In the genomic region with DNA sequence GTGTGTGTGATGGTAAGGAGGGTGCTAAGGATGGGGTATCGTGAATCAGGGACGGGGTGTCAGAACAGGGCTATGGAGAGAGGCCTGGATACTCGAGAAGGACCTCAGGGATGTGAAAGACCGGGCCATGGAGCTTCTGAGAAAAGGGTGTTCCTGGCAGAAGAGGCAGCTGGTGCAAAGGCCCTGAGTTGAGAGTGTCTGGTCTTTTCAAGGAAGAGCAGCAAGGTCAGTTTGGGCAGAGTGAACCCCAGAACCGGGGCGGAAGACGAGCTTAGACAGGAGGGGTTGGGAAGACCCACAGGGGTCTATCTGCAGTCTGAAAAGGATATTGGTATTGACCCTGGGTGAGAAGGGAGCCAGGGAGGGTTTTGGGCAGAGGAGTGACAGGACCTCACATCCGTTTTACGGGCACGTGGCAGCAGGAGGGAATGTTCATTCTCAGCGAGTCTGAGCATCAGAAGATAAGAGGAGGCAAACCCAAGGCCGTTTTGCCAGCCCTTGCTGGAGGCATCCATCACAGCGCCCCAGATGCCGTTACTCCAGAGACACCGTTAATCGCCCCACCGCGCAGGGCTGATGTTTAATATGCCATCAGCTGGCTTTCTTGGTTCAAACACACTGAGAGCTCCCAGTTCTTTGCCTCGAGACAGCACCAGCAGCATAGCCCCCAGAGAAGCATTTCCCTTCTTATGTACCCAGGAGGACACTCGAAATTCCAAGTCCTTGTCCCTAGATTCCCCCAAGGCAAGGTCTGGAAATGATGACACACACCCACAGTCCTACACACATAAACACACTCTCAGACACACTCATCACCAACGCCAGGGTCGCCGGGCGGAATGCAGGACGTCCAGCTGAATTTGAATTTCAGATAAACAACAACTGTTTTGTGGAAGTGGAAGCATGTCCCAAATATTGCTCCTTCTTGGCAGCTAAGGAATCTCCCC, we compare ENCODE assay signal across 10 cellular contexts. TPM values are rescaled to one million over a fixed set of nuclear protein-coding genes. Genes with fewer than 3 reads are reported as not detected.
A peak's percentile ranks its signal among the peaks of the same experiment; 100 is the strongest.
DNase-seq lines count a peak whose midpoint lies in the region; ATAC-seq, FAIRE-seq and TF ChIP-seq lines count a peak whose summit lies in the region.
"Had no signal": no experiment of that assay in that cellular context is flagged by ENCODE, and none has a peak within 500 bp of the region (broad histone marks: within the 10 kb centered on the region; RNA-seq: fewer than 3 reads in every experiment).

No MANE protein-coding gene starts in this region.

- DNase-seq in Calu3 = no peak
- DNase-seq in RCC 7860 (ENCODE audit: low spot score) = peak; percentile 11
- DNase-seq in fibroblast of peridontal ligament (ENCODE audit: extremely low read depth) = peak; percentile 15
- no peak for DNase-seq in osteocyte (ENCODE audit: extremely low spot score, unreplicated experiment)
- DNase-seq in dedifferentiated amniotic fluid mesenchymal stem cell (ENCODE audit: extremely low spot score) = no peak
- no peak for DNase-seq in small intestine
- DNase-seq in NOMO-1 (lab: John Stamatoyannopoulos, UW; ENCODE audit: unreplicated experiment in 2 of 2) = no peak
- DNase-seq: foreskin melanocyte, T-helper 1 cell had no signal

- H3K4me1 Mint-ChIP-seq in Calu3 (ENCODE audit: low read depth, unreplicated experiment) (peaks cover 64% of the 10 kb centered on the region), osteocyte (ENCODE audit: unreplicated experiment) (peaks cover 72% of the 10 kb centered on the region)

- H3K27me3 ChIP-seq in small intestine (ENCODE audit: control insufficient read depth in 2 of 2, insufficient read depth in 2 of 2, low read length in 2 of 2) = no peaks in the 10 kb centered on the region

- no peaks in the 10 kb centered on the region for H3K27me3 Mint-ChIP-seq in Calu3 (ENCODE audit: unreplicated experiment)
- no peaks in the 10 kb centered on the region for H3K27me3 Mint-ChIP-seq in osteocyte (ENCODE audit: unreplicated experiment)

- H3K36me3 Mint-ChIP-seq in Calu3 (ENCODE audit: insufficient read depth, unreplicated experiment) (peaks cover 7% of the 10 kb centered on the region), osteocyte (ENCODE audit: unreplicated experiment) (no peaks in the 10 kb centered on the region)

- no peaks in the 10 kb centered on the region for H3K36me3 ChIP-seq in small intestine (ENCODE audit: control insufficient read depth in 2 of 2, insufficient read depth in 2 of 2, low read length in 2 of 2)

- WGBS in small intestine, 3 donors = 51 to 56% (median 52%) methylated on average over 25 of the region's 25 CpGs

- FAIRE-seq in RCC 7860 (lab: Jason Lieb, UNC) (no peak), small intestine (lab: Jason Lieb, UNC) (no peak)

- no peaks in the 10 kb centered on the region for H3K9me3 ChIP-seq in small intestine (ENCODE audit: control insufficient read depth, low read depth)

- H3K9me3 Mint-ChIP-seq in Calu3 (ENCODE audit: low read depth, unreplicated experiment) (no peaks in the 10 kb centered on the region), osteocyte (ENCODE audit: unreplicated experiment) (no peaks in the 10 kb centered on the region)

- H3K27ac Mint-ChIP-seq in Calu3 (ENCODE audit: unreplicated experiment) (peak overlapping the region; percentile 38), osteocyte (ENCODE audit: unreplicated experiment) (peak overlapping the region; percentile 82)

- no peak for ATAC-seq in GM21723 (IDR thresholded peaks at IDR 0.05; ENCODE audit: unreplicated experiment)

- intact Hi-C loops in Calu3 (cut with micrococcal nuclease; ENCODE audit: unreplicated experiment) = no loop called here

- TF ChIP-seq CTCF in Calu3 (IDR thresholded peaks at IDR 0.05; ENCODE audit: unreplicated experiment) (no peak), osteocyte (IDR thresholded peaks at IDR 0.05) (no peak)

- no TSS peak for BruUV-seq in Calu3 (replicated peaks; lab: Mats Ljungman, UMichigan)

- peak overlapping the region in 1 of 2 donors; percentile 74 for H3K27ac ChIP-seq in small intestine (ENCODE audit: low read depth in 1 of 2, low read length in 1 of 2)

- CTCF ChIA-PET in Calu3 (lab: Charles Lee) = interaction anchor here (1.0 to 1.4 kb wide), 3 partner anchors 11 to 22 kb away, joined by 3 to 10 read pairs (median 3); no protein-coding TSS in a partner anchor

- no peak overlapping the region for H3K4me3 ChIP-seq in small intestine (ENCODE audit: low read depth in 1 of 2, low read length in 2 of 2)

- H3K4me3 Mint-ChIP-seq in Calu3 (ENCODE audit: low read depth, unreplicated experiment) (no peak overlapping the region), osteocyte (ENCODE audit: unreplicated experiment) (no peak overlapping the region)

- peaks cover 0 to 4% of the 10 kb centered on the region in 2 donors for H3K4me1 ChIP-seq in small intestine (ENCODE audit: control insufficient read depth in 2 of 2, insufficient read depth in 1 of 2, low read depth in 1 of 2, low read length in 1 of 2)

RNA-seq across cellular contexts. Expression of a gene that starts 41.4 kb away (rescaled TPM):
- total RNA-seq in Calu3 (2022) (2.5 and 4.7 TPM in 2 replicates), osteocyte (34.8 and 38.1 TPM in 2 replicates)
- 1 to 10 TPM in 2 of 3 donors, under 1 TPM in 1; 0.22 to 5.9 (median 5.7) TPM for polyA plus RNA-seq in small intestine

Comparison
In these comparisons a context has a peak if more than half of its experiments do, and no peak if none do; other contexts are left out.
1. DNase-seq: peak in RCC 7860 (single experiment) and fibroblast of peridontal ligament (single experiment); none in Calu3 (single experiment), osteocyte (single experiment), dedifferentiated amniotic fluid mesenchymal stem cell (single experiment), small intestine (single experiment) and NOMO-1 (0 of 2).